ENCODE assay signal across 8 cellular contexts in the genomic region with DNA sequence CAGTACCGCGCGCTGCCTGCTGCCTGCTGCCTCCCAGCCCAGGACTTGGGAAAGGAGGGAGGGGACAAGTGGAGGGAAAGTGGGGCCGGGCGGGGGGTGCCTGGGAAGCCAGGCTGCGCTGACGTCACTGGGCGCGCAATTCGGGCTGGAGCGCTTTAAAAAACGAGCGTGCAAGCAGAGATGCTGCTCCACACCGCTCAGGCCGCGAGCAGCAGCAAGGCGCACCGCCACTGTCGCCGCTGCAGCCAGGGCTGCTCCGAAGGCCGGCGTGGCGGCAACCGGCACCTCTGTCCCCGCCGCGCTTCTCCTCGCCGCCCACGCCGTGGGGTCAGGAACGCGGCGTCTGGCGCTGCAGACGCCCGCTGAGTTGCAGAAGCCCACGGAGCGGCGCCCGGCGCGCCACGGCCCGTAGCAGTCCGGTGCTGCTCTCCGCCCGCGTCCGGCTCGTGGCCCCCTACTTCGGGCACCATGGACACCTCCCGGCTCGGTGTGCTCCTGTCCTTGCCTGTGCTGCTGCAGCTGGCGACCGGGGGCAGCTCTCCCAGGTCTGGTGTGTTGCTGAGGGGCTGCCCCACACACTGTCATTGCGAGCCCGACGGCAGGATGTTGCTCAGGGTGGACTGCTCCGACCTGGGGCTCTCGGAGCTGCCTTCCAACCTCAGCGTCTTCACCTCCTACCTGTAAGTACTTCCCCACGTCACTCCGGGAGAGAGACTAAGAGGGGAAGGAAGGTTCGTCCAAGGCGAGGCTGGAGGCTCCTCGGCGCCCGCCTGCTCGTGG. TPM values are rescaled to one million over a fixed set of nuclear protein-coding genes. Genes with fewer than 3 reads are reported as not detected.
A peak's percentile ranks its signal among the peaks of the same experiment; 100 is the strongest.
DNase-seq lines count a peak whose midpoint lies in the region; ATAC-seq and TF ChIP-seq lines count a peak whose summit lies in the region.

LGR5 (plus strand) TSS at position 186 of the 780 bp plus-strand sequence; CDS start at position 469, 283 bp downstream.

- H3K9me3 ChIP-seq in endodermal cell (ENCODE audit: control insufficient read depth, low read length): peaks cover 32% of the 10 kb centered on the region
- H3K9me3 ChIP-seq in mesenchymal stem cell (ENCODE audit: control insufficient read depth, low read length): peaks cover 20% of the 10 kb centered on the region
- H3K9me3 ChIP-seq in tibial artery: peaks cover 0 to 11% (median 9%) of the 10 kb centered on the region in 3 donors

- peaks cover 29% of the 10 kb centered on the region for H3K36me3 ChIP-seq in endodermal cell (ENCODE audit: control insufficient read depth, insufficient read depth, low read length)
- H3K36me3 ChIP-seq in mesenchymal stem cell (ENCODE audit: control insufficient read depth in 1 of 2, insufficient read depth in 2 of 2, low read depth in 1 of 2, low read length in 2 of 2): no peaks in the 10 kb centered on the region
- H3K36me3 ChIP-seq in tibial artery: no peaks in the 10 kb centered on the region

- POLR2A ChIA-PET in T-cell (lab: Charles Lee): no interaction called here

- TF ChIP-seq CTCF in endodermal cell (conservative IDR thresholded peaks at IDR 0.05) (no peak), tibial artery (IDR thresholded peaks at IDR 0.05) (no peak)

- no peaks in the 10 kb centered on the region for H3K4me1 ChIP-seq in endodermal cell (ENCODE audit: control insufficient read depth, insufficient read depth, low read length)
- H3K4me1 ChIP-seq in mesenchymal stem cell (ENCODE audit: control insufficient read depth, insufficient read depth, low read depth, low read length): peaks cover 19% of the 10 kb centered on the region
- peaks cover 0 to 30% (median 20%) of the 10 kb centered on the region in 4 donors for H3K4me1 ChIP-seq in tibial artery

- no peak within 1 kb of the TSS for H2AFZ ChIP-seq in mesenchymal stem cell (ENCODE audit: low read depth, low read length)

- H3K27ac ChIP-seq in endodermal cell (ENCODE audit: low read depth, low read length) (no peak within 1 kb of the TSS), mesenchymal stem cell (ENCODE audit: low read length, poor library complexity, severe bottlenecking) (no peak within 1 kb of the TSS), tibial artery (peak within 1 kb of the TSS in 1 of 2 donors; percentile 53)

- 0% methylated on average over 24 to 69 of the region's 71 CpGs for WGBS in endodermal cell (ENCODE audit: insufficient coverage in 1 of 2, insufficient read length in 1 of 2), 2 experiments
- WGBS in mesenchymal stem cell: under 1% methylated on average over 60 of the region's 71 CpGs

- no peak within 1 kb of the TSS for H2BK15ac ChIP-seq in mesenchymal stem cell (ENCODE audit: low read depth, poor library complexity, severe bottlenecking)

- no peak within 1 kb of the TSS for H3K14ac ChIP-seq in mesenchymal stem cell (ENCODE audit: low read length in 2 of 2)

- H3K27ac Mint-ChIP-seq in T-cell: no peak within 1 kb of the TSS
- peak within 1 kb of the TSS; percentile 87 for H3K27ac Mint-ChIP-seq in endodermal cell

- H3K9me3 Mint-ChIP-seq in T-cell (peaks cover 17 to 25% (median 20%) of the 10 kb centered on the region in 3 donors), endodermal cell (peaks cover 30% of the 10 kb centered on the region)

- H2AK5ac ChIP-seq in mesenchymal stem cell (ENCODE audit: low read length, severe bottlenecking): no peak within 1 kb of the TSS

- intact Hi-C loops in tibial artery (cut with DNase I; ENCODE audit: low total_unique reads): no loop called here

- H3K4me3 Mint-ChIP-seq in T-cell (peak within 1 kb of the TSS; percentile 70 to 86 (median 70)), endodermal cell (peak within 1 kb of the TSS; percentile 83)

- H3K27me3 ChIP-seq in endodermal cell (ENCODE audit: control insufficient read depth, insufficient read depth, low read length, poor library complexity, severe bottlenecking): peaks cover 4% of the 10 kb centered on the region
- peaks cover 13 to 65% of the 10 kb centered on the region in 2 experiments for H3K27me3 ChIP-seq in mesenchymal stem cell (ENCODE audit: control insufficient read depth in 1 of 2, insufficient read depth in 1 of 2, low read length in 2 of 2)
- peaks cover 0 to 6% of the 10 kb centered on the region in 2 donors for H3K27me3 ChIP-seq in tibial artery

- no peaks in the 10 kb centered on the region for H3K36me3 Mint-ChIP-seq in T-cell
- H3K36me3 Mint-ChIP-seq in endodermal cell (ENCODE audit: low read depth): peaks cover 15% of the 10 kb centered on the region

- H3K4me2 ChIP-seq in mesenchymal stem cell (ENCODE audit: low read length, poor library complexity, severe bottlenecking): peak within 1 kb of the TSS; percentile 69

- peak within 1 kb of the TSS; percentile 80 for H3K9ac ChIP-seq in endodermal cell (ENCODE audit: extremely low read depth, low read length, poor library complexity, severe bottlenecking)
- no peak within 1 kb of the TSS for H3K9ac ChIP-seq in mesenchymal stem cell (ENCODE audit: low read length)

- H3K4ac ChIP-seq in mesenchymal stem cell (ENCODE audit: low read depth in 1 of 2, low read length in 2 of 2): no peak within 1 kb of the TSS

- peak; percentile 42 for ATAC-seq in HG03139 (IDR thresholded peaks at IDR 0.05; ENCODE audit: unreplicated experiment)
- peak; percentile 31 to 56 (median 50) for ATAC-seq in T-cell (replicated peaks in 1 of 4)
- no peak for ATAC-seq in GM21390 (IDR thresholded peaks at IDR 0.05; ENCODE audit: unreplicated experiment)

- H3K18ac ChIP-seq in mesenchymal stem cell (ENCODE audit: low read depth in 1 of 2, low read length in 2 of 2): no peak within 1 kb of the TSS

- H4K91ac ChIP-seq in mesenchymal stem cell (ENCODE audit: low read length): no peak within 1 kb of the TSS

- no peak within 1 kb of the TSS for H2BK12ac ChIP-seq in mesenchymal stem cell (ENCODE audit: low read length in 2 of 2)

- H3K27me3 Mint-ChIP-seq in T-cell (peaks cover 51 to 55% of the 10 kb centered on the region in 2 donors), endodermal cell (ENCODE audit: insufficient read depth) (peaks cover 83% of the 10 kb centered on the region)

- CTCF ChIA-PET in T-cell (lab: Charles Lee): no interaction called here

- peak; percentile 37 for DNase-seq in Daoy (ENCODE audit: low read depth)
- no peak for DNase-seq in T-cell
- peak; percentile 92 for DNase-seq in endodermal cell
- DNase-seq in mesenchymal stem cell: peak; percentile 39
- DNase-seq in tibial artery: peak in 1 of 2 donors; percentile 81
- no peak for DNase-seq in AML-193 (lab: John Stamatoyannopoulos, UW)

- no peaks in the 10 kb centered on the region for H3K79me1 ChIP-seq in mesenchymal stem cell (replicated peaks; ENCODE audit: low read length, poor library complexity, severe bottlenecking)

- H3K4me3 ChIP-seq in endodermal cell (ENCODE audit: low read length) (peak within 1 kb of the TSS; percentile 93), mesenchymal stem cell (ENCODE audit: insufficient read depth in 1 of 2, low read depth in 1 of 2, low read length in 2 of 2) (peak within 1 kb of the TSS; percentile 40 to 70), tibial artery (peak within 1 kb of the TSS; percentile 56 to 72)

- H3K4me1 Mint-ChIP-seq in T-cell (peaks cover 22 to 26% (median 24%) of the 10 kb centered on the region in 3 donors), endodermal cell (peaks cover 16% of the 10 kb centered on the region)

- no peak within 1 kb of the TSS for H2BK5ac ChIP-seq in mesenchymal stem cell (ENCODE audit: low read depth, low read length, poor library complexity, severe bottlenecking)

- peak within 1 kb of the TSS in 1 of 2 experiments; percentile 20 for H3K23ac ChIP-seq in mesenchymal stem cell (ENCODE audit: low read length in 2 of 2)

- H4K8ac ChIP-seq in mesenchymal stem cell (ENCODE audit: low read length): no peak within 1 kb of the TSS

- no peak within 1 kb of the TSS for H2BK120ac ChIP-seq in mesenchymal stem cell (ENCODE audit: low read depth, low read length)

RNA-seq across cellular contexts. Expression of gene LGR5, which starts in this region (rescaled TPM):
- not detected in 2 replicates for total RNA-seq in Daoy (2014; rRNA removed; shearing (Covaris generic))
- total RNA-seq in T-cell (under 1 TPM in 1 of 5 donors, not detected in 4; 0.25 TPM), endodermal cell (10 to 100 TPM; 27.2 to 49.9 TPM)
- polyA plus RNA-seq in endodermal cell (2013, experiment 1 of 2): 18.7 TPM
- 18.5 TPM for polyA plus RNA-seq in endodermal cell (2013, experiment 2 of 2)
- polyA plus RNA-seq in mesenchymal stem cell (2013, experiment 1 of 2): not detected
- not detected for polyA plus RNA-seq in mesenchymal stem cell (2013, experiment 2 of 2)

Comparison
In these comparisons a context has a peak if more than half of its experiments do, and no peak if none do; other contexts are left out.
1. RNA of gene LGR5 (total RNA-seq): 27.2 to 49.9 TPM in endodermal cell; not detected in Daoy and 0.25 TPM in T-cell; every median in the first group is over 10 times any median in the second.
2. Peak in DNase-seq in Daoy; RNA of the gene not detected or under 1 TPM.
3. Peak in ATAC-seq in T-cell; RNA of the gene not detected or under 1 TPM.
4. DNase-seq: peak in endodermal cell (single experiment) and mesenchymal stem cell (single experiment); none in T-cell (0 of 34) and AML-193 (0 of 2).
5. Peak in every context shown above with its lines, with median percentiles within 50 percentile points of each other: H3K4me3 ChIP-seq.